Comparison of ENCODE assay signal across 19 cellular contexts in the genomic region with DNA sequence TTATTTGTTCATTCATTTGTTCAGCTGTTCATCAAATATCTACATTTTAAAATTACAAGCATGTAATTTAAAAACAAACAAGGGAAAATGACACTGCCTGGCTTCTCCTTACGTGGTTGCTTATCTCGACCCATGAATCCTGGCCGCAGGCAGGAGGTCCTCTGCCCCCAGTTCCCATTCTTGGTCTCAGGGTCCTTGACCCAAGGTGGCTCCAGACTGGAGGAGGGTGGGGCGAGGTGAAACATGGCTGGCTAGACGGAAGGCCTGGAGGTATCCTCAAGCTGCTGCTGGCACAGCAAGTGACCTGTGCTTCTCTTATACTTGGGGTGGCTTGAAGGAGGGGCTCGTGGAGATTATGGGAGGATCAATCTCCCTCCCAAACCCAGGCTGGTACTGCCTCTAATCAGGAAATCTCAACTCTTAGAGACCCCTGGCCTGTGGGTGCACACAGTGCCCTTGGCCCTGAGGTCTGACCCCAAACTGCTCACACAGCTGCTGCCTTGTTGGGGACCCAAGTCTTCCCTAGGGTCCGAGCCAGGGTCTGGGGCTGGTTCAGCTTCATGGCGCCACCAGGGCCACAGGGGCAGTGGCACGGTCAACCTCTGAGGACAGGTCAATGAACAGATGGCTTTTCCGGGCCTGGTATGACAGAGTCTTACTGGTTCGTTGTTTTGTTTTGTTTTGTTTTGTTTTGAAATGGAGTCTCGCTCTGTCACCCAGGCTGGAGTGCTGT.
"Had no signal": no experiment of that assay in that cellular context is flagged by ENCODE, and none has a peak within 500 bp of the region (broad histone marks: within the 10 kb centered on the region; RNA-seq: fewer than 3 reads in every experiment).

No MANE protein-coding gene starts in this region.

- H3K27ac ChIP-seq: adrenal gland, heart right ventricle, transverse colon, vagina had no signal

- H3K9me3 Mint-ChIP-seq: activated CD4-positive, alpha-beta T cell treated with anti-CD3 and anti-CD28 coated beads, Interleukin-2, amount 10 ng/mL, durations not matched to agents 24 days and 14 days; activated T-helper 1 cell treated with anti-CD3 and anti-CD28 coated beads, Interleukin-12 subunit alpha, Interleukin-12 subunit beta, Interleukin-2, Interleukin-4 antibody, amounts not matched to agents 30 ng/mL and 10 ng/mL and 1 ng/mL, durations not matched to agents 14 hours and 24 hours and 36 hours; naive B cell had no signal

- H3K27ac Mint-ChIP-seq: activated CD4-positive, alpha-beta T cell treated with anti-CD3 and anti-CD28 coated beads, Interleukin-2, amount 10 ng/mL, durations not matched to agents 24 days and 14 days; activated naive CD4-positive, alpha-beta T cell treated with anti-CD3 and anti-CD28 coated beads for 36 hours; activated T-helper 1 cell treated with anti-CD3 and anti-CD28 coated beads, Interleukin-12 subunit alpha, Interleukin-12 subunit beta, Interleukin-2, Interleukin-4 antibody, amounts not matched to agents 30 ng/mL and 10 ng/mL and 1 ng/mL, durations not matched to agents 14 hours and 24 hours and 36 hours; naive B cell had no signal

- FAIRE-seq: small intestine had no signal

- H3K27me3 ChIP-seq: adrenal gland, right atrium auricular region, transverse colon, vagina had no signal

- H3K9me3 ChIP-seq: adrenal gland, gastroesophageal sphincter, heart right ventricle, right atrium auricular region, transverse colon, vagina had no signal

- DNase-seq: activated CD4-positive, alpha-beta T cell treated with anti-CD3 and anti-CD28 coated beads, Interleukin-2, amount 10 ng/mL, durations not matched to agents 24 days and 14 days; activated CD4-positive, CD25-positive, alpha-beta regulatory T cell; activated naive CD4-positive, alpha-beta T cell treated with anti-CD3 and anti-CD28 coated beads for 36 hours; adrenal gland; heart right ventricle; naive B cell; nucleus accumbens; posterior cingulate gyrus; small intestine; stimulated activated CD4-positive, alpha-beta T cell treated with anti-CD3 and anti-CD28 coated beads, Interleukin-4, amount 100 ng/mL, for 24 hours; stimulated activated CD8-positive, alpha-beta memory T cell treated with anti-CD3 and anti-CD28 coated beads, Interleukin-4, amount 100 ng/mL, for 48 hours; stimulated activated naive CD4-positive, alpha-beta T cell treated with Interleukin-2 at 50 U/mL for 16 hours; substantia nigra; T-helper 2 cell; transverse colon had no signal

- H3K36me3 ChIP-seq: adrenal gland, gastroesophageal sphincter, heart right ventricle, right atrium auricular region, transverse colon, vagina had no signal

- H3K36me3 Mint-ChIP-seq: naive B cell had no signal

- H3K27me3 Mint-ChIP-seq: activated CD4-positive, alpha-beta T cell treated with anti-CD3 and anti-CD28 coated beads, Interleukin-2, amount 10 ng/mL, durations not matched to agents 24 days and 14 days had no signal

- H3K4me3 Mint-ChIP-seq: activated CD4-positive, alpha-beta T cell treated with anti-CD3 and anti-CD28 coated beads, Interleukin-2, amount 10 ng/mL, durations not matched to agents 24 days and 14 days; activated naive CD4-positive, alpha-beta T cell treated with anti-CD3 and anti-CD28 coated beads for 36 hours; activated T-helper 1 cell treated with anti-CD3 and anti-CD28 coated beads, Interleukin-12 subunit alpha, Interleukin-12 subunit beta, Interleukin-2, Interleukin-4 antibody, amounts not matched to agents 30 ng/mL and 10 ng/mL and 1 ng/mL, durations not matched to agents 14 hours and 24 hours and 36 hours had no signal
